ENCODE assay signal across 31 cellular contexts in the genomic region with DNA sequence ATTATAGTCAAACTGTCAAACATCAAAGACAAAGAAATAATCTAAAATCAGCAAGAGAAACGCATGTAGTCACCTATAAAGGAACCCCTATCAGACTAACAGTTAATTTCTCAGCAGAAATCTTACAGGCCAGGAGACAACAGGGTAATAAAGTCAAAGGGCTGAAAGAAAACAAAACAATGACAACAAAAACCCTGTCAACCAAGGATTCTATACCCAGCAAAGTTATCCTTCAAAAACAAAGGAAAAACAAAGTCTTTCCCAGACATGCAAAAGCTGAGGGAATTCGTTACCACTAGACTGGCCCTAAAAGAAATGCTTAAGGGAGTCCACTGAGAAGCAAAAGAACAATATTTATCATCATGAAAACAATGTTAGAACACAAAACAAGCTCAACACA.
"Had no signal": no experiment of that assay in that cellular context is flagged by ENCODE, and none has a peak within 500 bp of the region (broad histone marks: within the 10 kb centered on the region; RNA-seq: fewer than 3 reads in every experiment).

No MANE protein-coding gene starts in this region.

- H3K27me3 Mint-ChIP-seq: naive thymus-derived CD8-positive, alpha-beta T cell; stimulated activated naive CD8-positive, alpha-beta T cell treated with anti-CD3 and anti-CD28 coated beads, Interleukin-15, amount 100 ng/mL, for 72 hours had no signal

- DNase-seq: dermis blood vessel endothelial cell; effector memory CD4-positive, alpha-beta T cell; erythroblast; esophagus squamous epithelium; foreskin melanocyte; glutamatergic neuron; heart right ventricle; hippocampal formation; left cardiac atrium; left lung; mesenchymal stem cell; midbrain; naive thymus-derived CD8-positive, alpha-beta T cell; nephron progenitor cell; occipital lobe; ovary; posterior cingulate gyrus; psoas muscle; right cardiac atrium; stimulated activated CD4-positive, alpha-beta T cell treated with anti-CD3 and anti-CD28 coated beads, Interleukin-15, amount 100 ng/mL, for 24 hours; stimulated activated CD4-positive, alpha-beta T cell treated with anti-CD3 and anti-CD28 coated beads, Interleukin-2, amount 100 ng/mL, for 48 hours; stimulated activated naive CD4-positive, alpha-beta T cell; stimulated activated naive CD8-positive, alpha-beta T cell treated with anti-CD3 and anti-CD28 coated beads, Interleukin-15, amount 100 ng/mL, for 72 hours; transverse colon; upper lobe of right lung; uterus had no signal

- H3K9me3 ChIP-seq: ovary had no signal

- H3K27ac Mint-ChIP-seq: naive thymus-derived CD8-positive, alpha-beta T cell; nephron progenitor cell; stimulated activated naive CD8-positive, alpha-beta T cell treated with anti-CD3 and anti-CD28 coated beads, Interleukin-15, amount 100 ng/mL, for 72 hours had no signal

- ATAC-seq: heart right ventricle; left cardiac atrium; left lung; naive thymus-derived CD8-positive, alpha-beta T cell; psoas muscle; right cardiac atrium; stimulated activated naive CD8-positive, alpha-beta T cell treated with anti-CD3 and anti-CD28 coated beads, Interleukin-15, amount 100 ng/mL, for 72 hours; upper lobe of right lung had no signal

- H3K4me1 ChIP-seq: psoas muscle, upper lobe of right lung, uterus had no signal

- H3K4me3 Mint-ChIP-seq: nephron progenitor cell; stimulated activated naive CD8-positive, alpha-beta T cell treated with anti-CD3 and anti-CD28 coated beads, Interleukin-15, amount 100 ng/mL, for 72 hours had no signal

- H3K27ac ChIP-seq: coronary artery, esophagus squamous epithelium, heart right ventricle, left lung, ovary, psoas muscle, skin epidermis, suprapubic skin, transverse colon, upper lobe of right lung, uterus had no signal

- H3K27me3 ChIP-seq: esophagus squamous epithelium, heart right ventricle, left lung, ovary, suprapubic skin, transverse colon, upper lobe of right lung, uterus had no signal

- FAIRE-seq: endothelial cell of umbilical vein, islet of Langerhans had no signal

- H3K4me3 ChIP-seq: coronary artery, esophagus squamous epithelium, heart right ventricle, left lung, ovary, psoas muscle, skin epidermis, suprapubic skin, transverse colon, upper lobe of right lung, uterus had no signal

- H3K36me3 ChIP-seq: left lung, ovary, suprapubic skin, transverse colon, upper lobe of right lung, uterus had no signal
